Comparison of ENCODE assay signal across 14 cellular contexts in the genomic region with DNA sequence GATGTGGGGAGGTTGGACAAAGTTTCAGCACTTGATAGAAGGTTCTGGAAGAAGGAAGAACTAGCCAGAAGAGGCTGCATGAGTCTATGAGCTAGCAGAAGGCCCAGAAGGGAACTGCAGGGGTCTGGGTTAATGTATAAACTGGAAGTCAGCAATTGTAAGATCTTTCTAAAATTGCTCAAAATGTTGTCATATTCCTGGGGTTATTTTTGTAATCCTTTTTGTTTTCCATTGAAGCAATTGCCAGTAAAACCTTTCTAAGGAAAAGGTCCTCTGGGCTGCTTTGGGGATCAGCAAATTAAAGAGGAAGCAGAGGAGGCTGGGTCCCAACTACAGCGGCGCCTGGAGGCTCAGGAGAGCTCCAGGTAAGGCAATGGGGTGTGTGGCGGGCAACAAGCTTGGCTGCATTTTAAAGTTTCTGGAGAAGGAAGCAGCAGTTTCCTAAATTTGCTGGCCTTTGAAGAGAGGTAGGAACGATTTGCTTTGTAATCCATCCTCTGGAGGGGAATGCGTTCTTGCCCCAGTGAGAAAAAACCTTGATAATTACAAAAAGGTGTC. TPM values are rescaled to one million over a fixed set of nuclear protein-coding genes. Genes with fewer than 3 reads are reported as not detected.
DNase-seq lines count a peak whose midpoint lies in the region; ATAC-seq and TF ChIP-seq lines count a peak whose summit lies in the region.
"Had no signal": no experiment of that assay in that cellular context is flagged by ENCODE, and none has a peak within 500 bp of the region (broad histone marks: within the 10 kb centered on the region; RNA-seq: fewer than 3 reads in every experiment).

No MANE protein-coding gene starts in this region.

- H3K9me3 ChIP-seq in neural progenitor cell (ENCODE audit: low read depth) (no peaks in the 10 kb centered on the region), upper lobe of left lung (no peaks in the 10 kb centered on the region)

- no peak for ATAC-seq in upper lobe of left lung (ENCODE audit: low FRiP score in 2 of 2)
- no peak for ATAC-seq in GM18861 (IDR thresholded peaks at IDR 0.05; ENCODE audit: unreplicated experiment)
- ATAC-seq: activated CD8-positive, alpha-beta T cell treated with anti-CD3 and anti-CD28 coated beads, Interleukin-2, amount 10 ng/mL, durations not matched to agents 7 days and 5 days; activated naive CD4-positive, alpha-beta T cell treated with anti-CD3 and anti-CD28 coated beads, Interleukin-2, amount 50 U/mL, for 72 hours; T-cell had no signal

- H3K4me2 ChIP-seq in neural progenitor cell = no peak overlapping the region

- H3K4me3 ChIP-seq in neural progenitor cell (no peak overlapping the region), upper lobe of left lung (no peak overlapping the region)

- peak overlapping the region; percentile 32 for H3K27ac Mint-ChIP-seq in neural progenitor cell
- H3K27ac Mint-ChIP-seq: activated CD8-positive, alpha-beta T cell treated with anti-CD3 and anti-CD28 coated beads, Interleukin-2, amount 10 ng/mL, durations not matched to agents 7 days and 5 days; endodermal cell; T-cell had no signal

- H3K79me2 ChIP-seq in neural progenitor cell (ENCODE audit: low read depth) = no peaks in the 10 kb centered on the region

- H3K36me3 ChIP-seq in neural progenitor cell (no peaks in the 10 kb centered on the region), upper lobe of left lung (peaks cover 0 to 14% (median 7%) of the 10 kb centered on the region in 4 donors)

- no peaks in the 10 kb centered on the region for H3K36me3 Mint-ChIP-seq in neural progenitor cell
- H3K36me3 Mint-ChIP-seq: activated naive CD4-positive, alpha-beta T cell treated with anti-CD3 and anti-CD28 coated beads, Interleukin-2, amount 50 U/mL, for 72 hours; T-cell had no signal

- DNase-seq in RPMI7951 (ENCODE audit: low read depth) = peak; percentile 11
- DNase-seq in epidermal melanocyte (ENCODE audit: insufficient read length, low spot score) = peak; percentile 14
- no peak for DNase-seq in neural progenitor cell (ENCODE audit: low spot score)
- no peak for DNase-seq in upper lobe of left lung
- DNase-seq in MV-4-11 (lab: John Stamatoyannopoulos, UW) = no peak
- no peak for DNase-seq in NCI-H1930 (lab: John Stamatoyannopoulos, UW)
- DNase-seq: activated CD8-positive, alpha-beta T cell treated with anti-CD3 and anti-CD28 coated beads, Interleukin-2, amount 10 ng/mL, durations not matched to agents 7 days and 5 days; DND-41; NCI-H1436 treated with DMSO at 0.1 percent for 48 hours; NCI-H82; T-cell had no signal

- H3K4me1 Mint-ChIP-seq in neural progenitor cell = peaks cover 10% of the 10 kb centered on the region
- H3K4me1 Mint-ChIP-seq: endodermal cell had no signal

- no peak overlapping the region for H3K27ac ChIP-seq in neural progenitor cell
- H3K27ac ChIP-seq in upper lobe of left lung = peak overlapping the region in 3 of 4 donors; percentile 57 to 66 (median 58)

- 56 to 65% methylated on average over 5 of the region's 5 CpGs for WGBS in upper lobe of left lung, 2 donors

- H2AFZ ChIP-seq in neural progenitor cell (replicated peaks) = no peak overlapping the region

- TF ChIP-seq EP300 in upper lobe of left lung (IDR thresholded peaks at IDR 0.05) = no peak

- no peaks in the 10 kb centered on the region for H3K9me3 Mint-ChIP-seq in neural progenitor cell
- H3K9me3 Mint-ChIP-seq: activated naive CD4-positive, alpha-beta T cell treated with anti-CD3 and anti-CD28 coated beads, Interleukin-2, amount 50 U/mL, for 72 hours; endodermal cell; T-cell had no signal

- no peak for TF ChIP-seq POLR2A in upper lobe of left lung (IDR thresholded peaks at IDR 0.05)

- H4K20me1 ChIP-seq in neural progenitor cell (ENCODE audit: low read depth) = no peaks in the 10 kb centered on the region

- H3K4me1 ChIP-seq in neural progenitor cell (peaks cover 6% of the 10 kb centered on the region), upper lobe of left lung (peaks cover 3 to 24% (median 8%) of the 10 kb centered on the region in 4 donors)

- no peak overlapping the region for H3K9ac ChIP-seq in neural progenitor cell

- peak overlapping the region; percentile 59 for H3K4me3 Mint-ChIP-seq in neural progenitor cell
- H3K4me3 Mint-ChIP-seq: activated CD8-positive, alpha-beta T cell treated with anti-CD3 and anti-CD28 coated beads, Interleukin-2, amount 10 ng/mL, durations not matched to agents 7 days and 5 days; endodermal cell; T-cell had no signal

- peaks cover 2% of the 10 kb centered on the region for H3K27me3 Mint-ChIP-seq in neural progenitor cell (ENCODE audit: insufficient read depth, low read depth)
- H3K27me3 Mint-ChIP-seq: T-cell had no signal

- TF ChIP-seq CTCF in neural progenitor cell (IDR thresholded peaks at IDR 0.05) (no peak), upper lobe of left lung (IDR thresholded peaks at IDR 0.05) (no peak)

- no peaks in the 10 kb centered on the region for H3F3A ChIP-seq in neural progenitor cell (ENCODE audit: low read depth)

- H3K27me3 ChIP-seq in neural progenitor cell (no peaks in the 10 kb centered on the region), upper lobe of left lung (no peaks in the 10 kb centered on the region)

RNA-seq across cellular contexts. Expression of a gene that starts 29.3 kb away (rescaled TPM):
- 2.3 and 2.5 TPM in 2 replicates for total RNA-seq in RPMI7951 (2014; rRNA removed; shearing (Covaris generic))
- total RNA-seq in neural progenitor cell (ENCODE audit: low replicate concordance) (0.09 and 0.25 TPM in 2 replicates), upper lobe of left lung (10 to 100 TPM in 2 of 6 donors, 1 to 10 TPM in 4; 2.5 to 23.0 (median 7.2) TPM)
- total RNA-seq: activated naive CD4-positive, alpha-beta T cell treated with anti-CD3 and anti-CD28 coated beads, Interleukin-2, amount 50 U/mL, for 72 hours had no signal

RNA-seq across cellular contexts. Expression of a gene that starts 49.3 kb away (rescaled TPM):
- total RNA-seq in RPMI7951 (2014; rRNA removed; shearing (Covaris generic)) = not detected in 2 replicates
- total RNA-seq in neural progenitor cell (ENCODE audit: low replicate concordance) = not detected in 2 replicates
- total RNA-seq in upper lobe of left lung = 10 to 100 TPM; 13.0 to 52.3 (median 21.5) TPM
- total RNA-seq: activated CD8-positive, alpha-beta T cell treated with anti-CD3 and anti-CD28 coated beads, Interleukin-2, amount 10 ng/mL, durations not matched to agents 7 days and 5 days; activated naive CD4-positive, alpha-beta T cell treated with anti-CD3 and anti-CD28 coated beads, Interleukin-2, amount 50 U/mL, for 72 hours had no signal

Comparison
In these comparisons a context has a peak if more than half of its experiments do, and no peak if none do; other contexts are left out.
1. DNase-seq: peak in RPMI7951 (single experiment) and epidermal melanocyte (single experiment); none in neural progenitor cell (single experiment), upper lobe of left lung (0 of 2), MV-4-11 (single experiment) and NCI-H1930 (0 of 2).
2. RNA of a gene that starts 49.3 kb away (total RNA-seq): 13.0 to 52.3 TPM in upper lobe of left lung; not detected in RPMI7951 and not detected in neural progenitor cell; every median in the first group is over 10 times any median in the second.